23 cellular contexts compared by ENCODE assay signal in genomic region chr6:19864285-19864684, GRCh38. TPM values are rescaled to one million over a fixed set of nuclear protein-coding genes. Genes with fewer than 3 reads are reported as not detected.
"Had no signal": no experiment of that assay in that cellular context is flagged by ENCODE, and none has a peak within 500 bp of the region (broad histone marks: within the 10 kb centered on the region; RNA-seq: fewer than 3 reads in every experiment).

No MANE protein-coding gene starts in this region.

- ATAC-seq: activated T-cell treated with anti-CD3 and anti-CD28 coated beads, Interleukin-2, amount 50 U/mL, for 4 hours; foreskin keratinocyte; left colon; natural killer cell treated with Interleukin-12 subunit alpha and Interleukin-12 subunit beta and Interleukin-15 and Interleukin-18, amount 100 ng/mL, for 72 hours; right cardiac atrium had no signal

- H3K79me2 ChIP-seq: parathyroid adenoma had no signal

- H3K4me3 ChIP-seq: adrenal gland, ascending aorta, transverse colon had no signal

- H3K4me1 ChIP-seq: adrenal gland, ascending aorta had no signal

- DNase-seq: activated CD4-positive, alpha-beta T cell treated with anti-CD3 and anti-CD28 coated beads for 4 hours; activated CD4-positive, alpha-beta T cell treated with anti-CD3 and anti-CD28 coated beads, Interleukin-2, amount 50 U/mL, for 48 hours; activated CD4-positive, CD25-positive, alpha-beta regulatory T cell; activated CD8-positive, alpha-beta memory T cell treated with anti-CD3 and anti-CD28 coated beads, Interleukin-2, amount 50 U/mL, for 48 hours; activated naive CD4-positive, alpha-beta T cell; activated T-cell treated with anti-CD3 and anti-CD28 coated beads, Interleukin-2, amount 50 U/mL, for 4 hours; adrenal gland; brain microvascular endothelial cell; caudate nucleus; dermis blood vessel endothelial cell; effector CD8-positive, alpha-beta T cell; foreskin keratinocyte; left colon; right cardiac atrium; stimulated activated CD4-positive, alpha-beta T cell treated with anti-CD3 and anti-CD28 coated beads, Interleukin-12 subunit alpha, Interleukin-12 subunit beta, amount 100 ng/mL, for 4 hours; transverse colon had no signal

- H3K36me3 ChIP-seq: adrenal gland, ascending aorta, brain microvascular endothelial cell, transverse colon had no signal

- H3K9me3 ChIP-seq: adrenal gland, ascending aorta, transverse colon had no signal

- H3K27me3 ChIP-seq: adrenal gland, ascending aorta, brain microvascular endothelial cell, transverse colon had no signal

- H3K27ac ChIP-seq: adrenal gland, ascending aorta, brain microvascular endothelial cell, foreskin keratinocyte, parathyroid adenoma, transverse colon had no signal

- H2AFZ ChIP-seq: parathyroid adenoma had no signal

- FAIRE-seq: keratinocyte, urothelium cell line had no signal

RNA-seq across cellular contexts. Expression of gene ID4, which starts 27.1 kb away (rescaled TPM):
- total RNA-seq: activated CD8-positive, alpha-beta memory T cell treated with anti-CD3 and anti-CD28 coated beads for 36 hours; activated T-helper 2 cell treated with anti-CD3 and anti-CD28 coated beads, Interferon-gamma antibody, Interleukin-2, Interleukin-4, amounts not matched to agents 10 μg/mL and 5 μg/mL and 100 μg/mL, durations not matched to agents 14 hours and 24 hours and 36 hours; foreskin keratinocyte; natural killer cell treated with Interleukin-12 subunit alpha and Interleukin-12 subunit beta and Interleukin-15 and Interleukin-18, amount 100 ng/mL, for 72 hours had no signal
- polyA plus RNA-seq: foreskin keratinocyte had no signal
